In genomic region chr18:10841203-10841602, GRCh38 we compare ENCODE assay signal across 1 cellular context.
A peak's percentile ranks its signal among the peaks of the same experiment; 100 is the strongest.
TF ChIP-seq lines count a peak whose summit lies in the region.

No MANE protein-coding gene starts in this region.

TF ChIP-seq in K562, 482 proteins besides CTCF, POLR2A, EP300 and RAD21 (continued from another document and continues in another):
- TF ChIP-seq TRIM25 (IDR thresholded peaks at IDR 0.05; ENCODE audit: borderline replicate concordance) (no peak), ZBTB33 (CRISPR knock-in tag; IDR thresholded peaks at IDR 0.05) (no peak), ZNF668 (CRISPR knock-in tag; IDR thresholded peaks at IDR 0.05) (no peak), ZNF551 (CRISPR knock-in tag; IDR thresholded peaks at IDR 0.05) (no peak), TFE3 (CRISPR knock-in tag; IDR thresholded peaks at IDR 0.05) (no peak), OTX1 (CRISPR knock-in tag; IDR thresholded peaks at IDR 0.05) (no peak), PML (IDR thresholded peaks at IDR 0.05; ENCODE audit: low read length) (no peak), NBN (IDR thresholded peaks at IDR 0.05; ENCODE audit: low read depth) (no peak), ZZZ3 (IDR thresholded peaks at IDR 0.05) (no peak), ZNF780A (CRISPR knock-in tag; IDR thresholded peaks at IDR 0.05) (no peak), NR2C1 (IDR thresholded peaks at IDR 0.05) (no peak), NR2C1 (tag; IDR thresholded peaks at IDR 0.05) (no peak), NR1H2 (CRISPR knock-in tag; IDR thresholded peaks at IDR 0.05) (no peak), HDAC3 (IDR thresholded peaks at IDR 0.05; ENCODE audit: borderline replicate concordance, partially characterized antibody) (no peak), SMAD3 (CRISPR knock-in tag; conservative IDR thresholded peaks at IDR 0.05) (no peak), GTF2A2 (tag; IDR thresholded peaks at IDR 0.05) (no peak), ZNF318 (IDR thresholded peaks at IDR 0.05; ENCODE audit: borderline replicate concordance in 1 of 2, low read depth in 1 of 2) (no peak), MAFF (IDR thresholded peaks at IDR 0.05; ENCODE audit: low read length) (peak; percentile 3; the same call in 1 of the 2 replicates), ZNF766 (CRISPR knock-in tag; conservative IDR thresholded peaks at IDR 0.05) (0 out of 2 replicates have a peak, but pooled peaks have one; percentile 38), ZNF274 (IDR thresholded peaks at IDR 0.05; ENCODE audit: borderline replicate concordance, low read depth, low read length) (no peak), SNAPC5 (CRISPR knock-in tag; IDR thresholded peaks at IDR 0.05) (no peak), ZBTB49 (CRISPR knock-in tag; IDR thresholded peaks at IDR 0.05; ENCODE audit: borderline replicate concordance) (no peak), HBP1 (CRISPR knock-in tag; IDR thresholded peaks at IDR 0.05) (no peak), ZNF695 (CRISPR knock-in tag; IDR thresholded peaks at IDR 0.05) (no peak), GABPA (tag; conservative IDR thresholded peaks at IDR 0.05; ENCODE audit: low read depth) (no peak), SRSF1 (IDR thresholded peaks at IDR 0.05; ENCODE audit: low read depth, low read length) (no peak), RBM22 (IDR thresholded peaks at IDR 0.05; ENCODE audit: low read depth, low read length, poor library complexity, severe bottlenecking) (no peak), RB1 (IDR thresholded peaks at IDR 0.05; ENCODE audit: low read depth) (no peak), CREB1 (IDR thresholded peaks at IDR 0.05) (no peak), CREB1 (CRISPR knock-in tag; IDR thresholded peaks at IDR 0.05) (no peak), HDGF (IDR thresholded peaks at IDR 0.05) (no peak), FOS (IDR thresholded peaks at IDR 0.05; ENCODE audit: extremely low read depth, insufficient read length) (peak; percentile 25)
- TF ChIP-seq, protein P1, sequence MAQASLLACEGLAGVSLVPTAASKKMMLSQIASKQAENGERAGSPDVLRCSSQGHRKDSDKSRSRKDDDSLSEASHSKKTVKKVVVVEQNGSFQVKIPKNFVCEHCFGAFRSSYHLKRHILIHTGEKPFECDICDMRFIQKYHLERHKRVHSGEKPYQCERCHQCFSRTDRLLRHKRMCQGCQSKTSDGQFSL (CRISPR knock-in tag; IDR thresholded peaks at IDR 0.05) = no peak
- TF ChIP-seq, protein P1 (tag; IDR thresholded peaks at IDR 0.05) = no peak
- TF ChIP-seq, protein P2, sequence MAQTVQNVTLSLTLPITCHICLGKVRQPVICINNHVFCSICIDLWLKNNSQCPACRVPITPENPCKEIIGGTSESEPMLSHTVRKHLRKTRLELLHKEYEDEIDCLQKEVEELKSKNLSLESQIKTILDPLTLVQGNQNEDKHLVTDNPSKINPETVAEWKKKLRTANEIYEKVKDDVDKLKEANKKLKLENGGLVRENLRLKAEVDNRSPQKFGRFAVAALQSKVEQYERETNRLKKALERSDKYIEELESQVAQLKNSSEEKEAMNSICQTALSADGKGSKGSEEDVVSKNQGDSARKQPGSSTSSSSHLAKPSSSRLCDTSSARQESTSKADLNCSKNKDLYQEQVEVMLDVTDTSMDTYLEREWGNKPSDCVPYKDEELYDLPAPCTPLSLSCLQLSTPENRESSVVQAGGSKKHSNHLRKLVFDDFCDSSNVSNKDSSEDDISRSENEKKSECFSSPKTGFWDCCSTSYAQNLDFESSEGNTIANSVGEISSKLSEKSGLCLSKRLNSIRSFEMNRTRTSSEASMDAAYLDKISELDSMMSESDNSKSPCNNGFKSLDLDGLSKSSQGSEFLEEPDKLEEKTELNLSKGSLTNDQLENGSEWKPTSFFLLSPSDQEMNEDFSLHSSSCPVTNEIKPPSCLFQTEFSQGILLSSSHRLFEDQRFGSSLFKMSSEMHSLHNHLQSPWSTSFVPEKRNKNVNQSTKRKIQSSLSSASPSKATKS (CRISPR knock-in tag; IDR thresholded peaks at IDR 0.05) = no peak
- TF ChIP-seq, protein P3, sequence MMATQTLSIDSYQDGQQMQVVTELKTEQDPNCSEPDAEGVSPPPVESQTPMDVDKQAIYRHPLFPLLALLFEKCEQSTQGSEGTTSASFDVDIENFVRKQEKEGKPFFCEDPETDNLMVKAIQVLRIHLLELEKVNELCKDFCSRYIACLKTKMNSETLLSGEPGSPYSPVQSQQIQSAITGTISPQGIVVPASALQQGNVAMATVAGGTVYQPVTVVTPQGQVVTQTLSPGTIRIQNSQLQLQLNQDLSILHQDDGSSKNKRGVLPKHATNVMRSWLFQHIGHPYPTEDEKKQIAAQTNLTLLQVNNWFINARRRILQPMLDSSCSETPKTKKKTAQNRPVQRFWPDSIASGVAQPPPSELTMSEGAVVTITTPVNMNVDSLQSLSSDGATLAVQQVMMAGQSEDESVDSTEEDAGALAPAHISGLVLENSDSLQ (IDR thresholded peaks at IDR 0.05) = no peak
- TF ChIP-seq, protein P4, sequence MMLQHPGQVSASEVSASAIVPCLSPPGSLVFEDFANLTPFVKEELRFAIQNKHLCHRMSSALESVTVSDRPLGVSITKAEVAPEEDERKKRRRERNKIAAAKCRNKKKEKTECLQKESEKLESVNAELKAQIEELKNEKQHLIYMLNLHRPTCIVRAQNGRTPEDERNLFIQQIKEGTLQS (IDR thresholded peaks at IDR 0.05) = peak; percentile 72
- TF ChIP-seq, protein P4 (CRISPR knock-in tag; conservative IDR thresholded peaks at IDR 0.05) = no peak
